In the genomic region with DNA sequence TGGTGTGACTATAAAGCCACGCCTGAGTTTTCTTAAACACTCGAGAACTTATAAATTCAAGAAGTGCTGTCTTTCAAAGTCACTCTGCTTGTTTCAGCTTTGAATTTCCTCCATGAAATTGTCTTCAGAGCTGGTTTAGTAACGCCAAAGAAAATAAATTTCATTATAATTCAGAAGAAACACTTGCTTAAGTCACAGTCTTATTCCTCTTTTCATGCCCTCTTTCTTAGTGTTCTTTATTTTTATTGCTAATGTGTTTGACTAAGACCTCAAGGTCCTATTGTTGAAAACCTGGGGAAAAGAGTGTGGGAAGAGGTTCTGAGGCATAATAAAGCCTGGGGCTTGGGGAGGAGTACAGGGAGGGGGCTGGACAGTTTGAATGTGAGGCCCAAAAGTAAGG, we compare ENCODE assay signal across 3 cellular contexts.
TF ChIP-seq lines count a peak whose summit lies in the region.

No MANE protein-coding gene starts in this region.

TF ChIP-seq in A549, 52 proteins besides CTCF, POLR2A, EP300 and RAD21:
- TF ChIP-seq JUN (IDR thresholded peaks at IDR 0.05) (no peak), HES2 (IDR thresholded peaks at IDR 0.05) (no peak), HOXB5 (CRISPR knock-in tag; IDR thresholded peaks at IDR 0.05) (no peak), ESRRA (IDR thresholded peaks at IDR 0.05; ENCODE audit: borderline replicate concordance, low read length) (no peak), RNF2 (IDR thresholded peaks at IDR 0.05; ENCODE audit: borderline replicate concordance, low read depth) (no peak), HEYL (CRISPR knock-in tag; IDR thresholded peaks at IDR 0.05) (no peak), GATA3 (IDR thresholded peaks at IDR 0.05; ENCODE audit: borderline replicate concordance) (no peak), SREBF2 (IDR thresholded peaks at IDR 0.05) (no peak), BHLHE40 (IDR thresholded peaks at IDR 0.05; ENCODE audit: low read depth, low read length) (no peak), KDM5A (IDR thresholded peaks at IDR 0.05) (no peak), NR3C1 (IDR thresholded peaks at IDR 0.05) (no peak), POLR2AphosphoS2 (conservative IDR thresholded peaks at IDR 0.05; ENCODE audit: low read length) (no peak), MAX (IDR thresholded peaks at IDR 0.05) (no peak), KDM1A (IDR thresholded peaks at IDR 0.05; ENCODE audit: low read depth) (no peak), ZSCAN20 (CRISPR knock-in tag; IDR thresholded peaks at IDR 0.05) (no peak), HOXA7 (CRISPR knock-in tag; IDR thresholded peaks at IDR 0.05) (no peak)
- TF ChIP-seq, protein P1, sequence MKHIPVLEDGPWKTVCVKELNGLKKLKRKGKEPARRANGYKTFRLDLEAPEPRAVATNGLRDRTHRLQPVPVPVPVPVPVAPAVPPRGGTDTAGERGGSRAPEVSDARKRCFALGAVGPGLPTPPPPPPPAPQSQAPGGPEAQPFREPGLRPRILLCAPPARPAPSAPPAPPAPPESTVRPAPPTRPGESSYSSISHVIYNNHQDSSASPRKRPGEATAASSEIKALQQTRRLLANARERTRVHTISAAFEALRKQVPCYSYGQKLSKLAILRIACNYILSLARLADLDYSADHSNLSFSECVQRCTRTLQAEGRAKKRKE (CRISPR knock-in tag; IDR thresholded peaks at IDR 0.05; ENCODE audit: low read depth) = no peak
TF ChIP-seq in A549: peak in this region for 0.

TF ChIP-seq in GM23338, 12 proteins besides CTCF, POLR2A, EP300 and RAD21:
- no peak for TF ChIP-seq STAT1 (IDR thresholded peaks at IDR 0.05; ENCODE audit: unreplicated experiment)
- TF ChIP-seq JUNB (IDR thresholded peaks at IDR 0.05; ENCODE audit: unreplicated experiment) = no peak
- no peak for TF ChIP-seq CREB1 (CRISPR knock-in tag; IDR thresholded peaks at IDR 0.05; ENCODE audit: low read depth)
- no peak for TF ChIP-seq NANOG (IDR thresholded peaks at IDR 0.05; ENCODE audit: borderline replicate concordance)
- TF ChIP-seq ZNF331 (CRISPR knock-in tag; IDR thresholded peaks at IDR 0.05; ENCODE audit: low read depth) = no peak
- TF ChIP-seq EZH2 (IDR thresholded peaks at IDR 0.05; ENCODE audit: low read depth, unreplicated experiment) = no peak
- TF ChIP-seq REST (IDR thresholded peaks at IDR 0.05; ENCODE audit: unreplicated experiment) = no peak
- TF ChIP-seq EZH2phosphoT487 (IDR thresholded peaks at IDR 0.05; ENCODE audit: unreplicated experiment) = no peak

TF ChIP-seq in endothelial cell of umbilical vein, 7 proteins besides CTCF, POLR2A, EP300 and RAD21:
- TF ChIP-seq EZH2 (IDR thresholded peaks at IDR 0.05; ENCODE audit: borderline replicate concordance, low read depth, low read length, severe bottlenecking) = no peak
- TF ChIP-seq FOS (IDR thresholded peaks at IDR 0.05; ENCODE audit: borderline replicate concordance, insufficient read depth, low read length) = no peak
- TF ChIP-seq MAX (IDR thresholded peaks at IDR 0.05; ENCODE audit: insufficient read depth, insufficient read length) = no peak
- no peak for TF ChIP-seq MYC (IDR thresholded peaks at IDR 0.05; ENCODE audit: low read depth, low read length)
- no peak for TF ChIP-seq JUN (IDR thresholded peaks at IDR 0.05; ENCODE audit: borderline replicate concordance, insufficient read depth, insufficient read length, low read depth)
- no peak for TF ChIP-seq POLR2AphosphoS5 (IDR thresholded peaks at IDR 0.05; ENCODE audit: insufficient read depth, low read depth, low read length)
- TF ChIP-seq GATA2 (IDR thresholded peaks at IDR 0.05; ENCODE audit: insufficient read depth, insufficient read length, low read depth, low read length) = no peak
